2 cellular contexts compared by ENCODE assay signal in genomic region chr1:244573768-244574167, GRCh38.
A peak's percentile ranks its signal among the peaks of the same experiment; 100 is the strongest.
TF ChIP-seq lines count a peak whose summit lies in the region.

No MANE protein-coding gene starts in this region.

TF ChIP-seq in HepG2, 621 proteins besides CTCF, POLR2A, EP300 and RAD21 (continued from another document):
- TF ChIP-seq ZMAT5 (CRISPR knock-in tag; IDR thresholded peaks at IDR 0.05; ENCODE audit: borderline replicate concordance, low read depth): no peak
- TF ChIP-seq ZNF572 (CRISPR knock-in tag; IDR thresholded peaks at IDR 0.05): no peak
- no peak for TF ChIP-seq ZNF501 (CRISPR knock-in tag; IDR thresholded peaks at IDR 0.05)
- no peak for TF ChIP-seq FOXA3 (CRISPR knock-in tag; IDR thresholded peaks at IDR 0.05)
- no peak for TF ChIP-seq ZNF639 (CRISPR knock-in tag; conservative IDR thresholded peaks at IDR 0.05)
- no peak for TF ChIP-seq NFE2 (CRISPR knock-in tag; IDR thresholded peaks at IDR 0.05)
- no peak for TF ChIP-seq DBP (CRISPR knock-in tag; IDR thresholded peaks at IDR 0.05; ENCODE audit: not compliant biosample characterization)
- TF ChIP-seq KDM3A (CRISPR knock-in tag; IDR thresholded peaks at IDR 0.05; ENCODE audit: low read depth): no peak
- TF ChIP-seq RFX3 (CRISPR knock-in tag; IDR thresholded peaks at IDR 0.05): no peak

TF ChIP-seq in K562, 482 proteins besides CTCF, POLR2A, EP300 and RAD21 (continued from another document):
- TF ChIP-seq ZNF449 (CRISPR knock-in tag; IDR thresholded peaks at IDR 0.05) (no peak), GABPB2 (CRISPR knock-in tag; conservative IDR thresholded peaks at IDR 0.05) (no peak), JUN (IDR thresholded peaks at IDR 0.05; ENCODE audit: borderline replicate concordance, low read depth, low read length) (no peak), JUN (CRISPR knock-in tag; IDR thresholded peaks at IDR 0.05; ENCODE audit: borderline replicate concordance) (no peak), FOSL1 (tag; conservative IDR thresholded peaks at IDR 0.05) (no peak), TRIM28 (IDR thresholded peaks at IDR 0.05) (peak; percentile 90), SLC30A9 (CRISPR knock-in tag; IDR thresholded peaks at IDR 0.05) (no peak), TRIM24 (IDR thresholded peaks at IDR 0.05) (0 out of 4 replicates have a peak, but pooled peaks of 1 of the 2 experiments have one; percentile 12), USF1 (CRISPR knock-in tag; IDR thresholded peaks at IDR 0.05) (no peak), CBX3 (IDR thresholded peaks at IDR 0.05; ENCODE audit: borderline replicate concordance in 1 of 2, low read length in 2 of 2) (peak in 1 of 2 experiments; percentile 96; a peak in 2 of 3 replicates), FOXJ3 (CRISPR knock-in tag; IDR thresholded peaks at IDR 0.05) (no peak)
TF ChIP-seq in K562: peak in this region for 7.
